Comparison of ENCODE assay signal across 9 cellular contexts in the genomic region with DNA sequence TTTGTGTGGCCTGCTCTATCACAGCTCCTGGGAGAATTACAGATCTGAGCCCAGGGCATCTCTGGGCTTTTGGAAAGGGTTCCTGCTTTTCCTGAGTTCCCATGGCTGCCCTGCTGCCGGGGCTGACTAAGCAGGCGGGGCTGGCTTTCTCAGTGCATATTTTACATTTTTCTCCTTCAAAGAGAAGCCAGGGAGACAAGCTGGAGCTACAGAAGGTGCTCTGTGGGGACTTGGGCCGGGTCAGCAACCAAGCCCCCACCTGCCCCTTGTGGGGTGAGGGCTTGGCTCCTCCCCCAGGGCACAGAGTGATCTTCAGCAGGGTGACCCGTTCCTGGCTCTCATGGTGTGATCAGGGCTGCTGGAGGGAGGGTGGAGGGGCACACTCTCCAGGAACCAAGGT. TPM values are rescaled to one million over a fixed set of nuclear protein-coding genes. Genes with fewer than 3 reads are reported as not detected.
DNase-seq lines count a peak whose midpoint lies in the region; ATAC-seq and TF ChIP-seq lines count a peak whose summit lies in the region.
"Had no signal": no experiment of that assay in that cellular context is flagged by ENCODE, and none has a peak within 500 bp of the region (broad histone marks: within the 10 kb centered on the region; RNA-seq: fewer than 3 reads in every experiment).

No MANE protein-coding gene starts in this region.

- WGBS in heart left ventricle, 4 donors: 63 to 73% (median 68%) methylated on average over 2 to 4 of the region's 4 CpGs

- H3K27ac ChIP-seq in angular gyrus (ENCODE audit: low read depth, low read length) (peak overlapping the region; percentile 56), heart left ventricle (peak overlapping the region in 10 of 12 donors; percentile 6 to 70 (median 53))
- H3K27ac ChIP-seq: parathyroid adenoma had no signal

- no peak overlapping the region for H3K4me3 ChIP-seq in heart left ventricle

- peaks cover 0 to 59% (median 42%) of the 10 kb centered on the region in 9 donors for H3K36me3 ChIP-seq in heart left ventricle

- no peaks in the 10 kb centered on the region for H3K9me3 ChIP-seq in heart left ventricle

- ATAC-seq in heart left ventricle (no peak), sciatic nerve (peak; percentile 54), HG03025 (IDR thresholded peaks at IDR 0.05; ENCODE audit: low FRiP score, unreplicated experiment) (no peak), GM18861 (IDR thresholded peaks at IDR 0.05; ENCODE audit: unreplicated experiment) (no peak)

- TF ChIP-seq POLR2A in heart left ventricle (IDR thresholded peaks at IDR 0.05): no peak

- TF ChIP-seq CTCF in heart left ventricle (IDR thresholded peaks at IDR 0.05): no peak

- no peaks in the 10 kb centered on the region for H3K27me3 ChIP-seq in heart left ventricle

- DNase-seq in ELR (ENCODE audit: low read depth) (peak; percentile 74), heart left ventricle (peak in 2 of 5 donors; percentile 27 to 48), sciatic nerve (ENCODE audit: low spot score) (peak; percentile 46), HPDE6-E6E7 (ENCODE audit: extremely low spot score) (no peak)
- DNase-seq in stimulated activated CD8-positive, alpha-beta memory T cell treated with anti-CD3 and anti-CD28 coated beads, Interleukin-4, amount 100 ng/mL, for 48 hours: no peak

- peaks cover 0 to 51% (median 19%) of the 10 kb centered on the region in 12 donors for H3K4me1 ChIP-seq in heart left ventricle
- H3K4me1 ChIP-seq: parathyroid adenoma had no signal

- intact Hi-C loops in heart left ventricle (cut with DNase I): loop anchor here in 5 of 10 donors (5.0 kb wide), 3 partner anchors 132 to 272 kb away; a partner anchor contains a TSS
- intact Hi-C loops in sciatic nerve (cut with DNase I): no loop called here

RNA-seq across cellular contexts. Expression of a gene that starts 17.4 kb away (rescaled TPM):
- total RNA-seq in heart left ventricle (10 to 100 TPM; 15.4 to 39.3 (median 30.9) TPM), sciatic nerve (98.8 TPM)
- polyA plus RNA-seq in heart left ventricle: 10 to 100 TPM; 29.3 to 35.3 TPM

Comparison
In these comparisons a context has a peak if more than half of its experiments do, and no peak if none do; other contexts are left out.
1. DNase-seq: peak in ELR (single experiment) and sciatic nerve (single experiment); none in stimulated activated CD8-positive, alpha-beta memory T cell treated with anti-CD3 and anti-CD28 coated beads, Interleukin-4, amount 100 ng/mL, for 48 hours (single experiment) and HPDE6-E6E7 (single experiment).